In genomic region chr18:77316013-77316412, GRCh38 we compare ENCODE assay signal across 23 cellular contexts.
DNase-seq lines count a peak whose midpoint lies in the region; ATAC-seq and TF ChIP-seq lines count a peak whose summit lies in the region.
"Had no signal": no experiment of that assay in that cellular context is flagged by ENCODE, and none has a peak within 500 bp of the region (broad histone marks: within the 10 kb centered on the region; RNA-seq: fewer than 3 reads in every experiment).

No MANE protein-coding gene starts in this region.

- no peak for TF ChIP-seq CTCF in colonic mucosa (IDR thresholded peaks at IDR 0.05)

- H3K9ac ChIP-seq in colonic mucosa (ENCODE audit: low read depth in 2 of 2, low read length in 2 of 2), result no peak overlapping the region
- H3K9ac ChIP-seq: BLaER1, GM23248 had no signal

- H3K4me3 ChIP-seq in colonic mucosa, result no peak overlapping the region
- H3K4me3 ChIP-seq: BLaER1, GM23248, HAP-1, K562, PC-9, SK-N-MC had no signal

- no peak overlapping the region for H3K27ac ChIP-seq in colonic mucosa
- H3K27ac ChIP-seq: BLaER1, GM23248, HL-60, PC-9, RWPE1, SK-N-MC had no signal

- H3K36me3 ChIP-seq in colonic mucosa, result no peaks in the 10 kb centered on the region
- H3K36me3 ChIP-seq: BLaER1, HAP-1 had no signal

- H3K9me3 ChIP-seq in colonic mucosa, result no peaks in the 10 kb centered on the region
- H3K9me3 ChIP-seq: BLaER1, HAP-1 had no signal

- ATAC-seq in HG03159 (IDR thresholded peaks at IDR 0.05; ENCODE audit: unreplicated experiment), result no peak
- ATAC-seq: HepG2, K562 had no signal

- H3K27me3 ChIP-seq in colonic mucosa, result no peaks in the 10 kb centered on the region
- H3K27me3 ChIP-seq: BLaER1 had no signal

- peak; percentile 27 for DNase-seq in Ammon's horn (ENCODE audit: low spot score)
- peak; percentile 6 for DNase-seq in NCI-H1092 (lab: John Stamatoyannopoulos, UW)
- DNase-seq in globus pallidus (ENCODE audit: low spot score), result peak; percentile 31
- DNase-seq in pons (ENCODE audit: low spot score), result peak; percentile 22
- DNase-seq in colonic mucosa, result no peak
- no peak for DNase-seq in occipital lobe (lab: John Stamatoyannopoulos, UW)
- DNase-seq: CD4-positive, alpha-beta T cell; COR-L47; NCI-H1105; NCI-H146; NCI-H2029 treated with DMSO at 0.1 percent for 48 hours; NCI-H69; PC-9; SHP77 treated with DMSO at 0.1 percent for 48 hours had no signal

- intact Hi-C loops in colonic mucosa (cut with DNase I), result no loop called here

- H3K4me1 ChIP-seq in colonic mucosa, result no peaks in the 10 kb centered on the region
- H3K4me1 ChIP-seq: HAP-1 had no signal

Comparison
In these comparisons a context has a peak if more than half of its experiments do, and no peak if none do; other contexts are left out.
1. DNase-seq: peak in Ammon's horn (single experiment), NCI-H1092 (single experiment), globus pallidus (single experiment) and pons (single experiment); none in colonic mucosa (single experiment) and occipital lobe (single experiment).